Comparison of ENCODE assay signal across 23 cellular contexts in the genomic region with DNA sequence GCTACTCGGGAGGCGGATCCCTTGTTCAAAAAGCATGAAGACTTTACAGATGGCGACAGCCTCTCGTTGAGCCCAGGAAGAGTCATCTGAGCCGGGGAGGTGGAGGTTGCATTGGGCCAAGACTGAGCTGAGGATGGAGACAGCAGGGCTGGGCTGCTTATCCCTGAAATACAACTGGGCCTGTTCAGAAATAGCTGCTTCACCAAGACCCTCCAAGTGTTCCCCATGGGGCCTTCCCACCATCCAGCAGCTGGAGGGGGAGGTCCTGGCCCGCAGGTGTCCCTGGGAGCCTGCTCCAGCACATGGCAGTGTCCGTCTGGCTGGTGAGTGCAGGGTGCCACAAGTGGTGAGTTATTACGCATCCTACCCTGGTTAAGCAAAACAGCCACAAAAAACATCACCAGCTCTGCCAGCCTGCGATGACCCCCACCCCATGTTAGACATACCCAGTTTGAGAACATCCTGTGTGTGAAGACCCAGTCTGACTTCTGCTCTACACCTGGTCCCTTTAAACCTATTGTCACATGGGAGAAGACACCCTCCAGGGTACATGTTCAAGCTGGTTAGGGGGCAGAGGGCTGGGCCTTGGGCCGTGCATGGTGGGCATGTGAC.
DNase-seq lines count a peak whose midpoint lies in the region; ATAC-seq and TF ChIP-seq lines count a peak whose summit lies in the region.
"Had no signal": no experiment of that assay in that cellular context is flagged by ENCODE, and none has a peak within 500 bp of the region (broad histone marks: within the 10 kb centered on the region; RNA-seq: fewer than 3 reads in every experiment).

No MANE protein-coding gene starts in this region.

- 79 to 88% methylated on average over 8 to 9 of the region's 10 CpGs for WGBS in tibial nerve, 2 donors

- H3K27me3 ChIP-seq in BLaER1 (no peaks in the 10 kb centered on the region), tibial nerve (no peaks in the 10 kb centered on the region)

- H3K4me3 ChIP-seq in BLaER1 (no peak overlapping the region), coronary artery (no peak overlapping the region), tibial nerve (no peak overlapping the region)
- H3K4me3 ChIP-seq: HAP-1, prostate gland, thoracic aorta had no signal

- ATAC-seq in HG02678 (IDR thresholded peaks at IDR 0.05; ENCODE audit: unreplicated experiment): no peak
- ATAC-seq: activated T-cell treated with anti-CD3 and anti-CD28 coated beads, Interleukin-2, amount 50 U/mL, for 4 hours had no signal

- H4K20me1 ChIP-seq in BLaER1: no peaks in the 10 kb centered on the region

- H3K9me3 Mint-ChIP-seq in osteocyte (ENCODE audit: unreplicated experiment): no peaks in the 10 kb centered on the region
- H3K9me3 Mint-ChIP-seq: activated CD4-positive, alpha-beta T cell treated with anti-CD3 and anti-CD28 coated beads, Interleukin-2, amount 10 ng/mL, durations not matched to agents 7 days and 5 days; activated T-cell treated with anti-CD3 and anti-CD28 coated beads, Interleukin-2, amount 50 U/mL, for 4 hours; neural crest cell had no signal

- no peaks in the 10 kb centered on the region for H3K36me3 Mint-ChIP-seq in osteocyte (ENCODE audit: unreplicated experiment)
- H3K36me3 Mint-ChIP-seq: brain, IgD-negative memory B cell had no signal

- TF ChIP-seq POLR2A in tibial nerve (IDR thresholded peaks at IDR 0.05): no peak

- H3K4me3 Mint-ChIP-seq in osteocyte (ENCODE audit: unreplicated experiment): no peak overlapping the region
- H3K4me3 Mint-ChIP-seq: activated CD4-positive, alpha-beta T cell treated with anti-CD3 and anti-CD28 coated beads, Interleukin-2, amount 10 ng/mL, durations not matched to agents 7 days and 5 days; activated T-cell treated with anti-CD3 and anti-CD28 coated beads, Interleukin-2, amount 50 U/mL, for 4 hours; IgD-negative memory B cell; neural crest cell had no signal

- H3K27me3 Mint-ChIP-seq in osteocyte (ENCODE audit: unreplicated experiment): peaks cover 16% of the 10 kb centered on the region

- peak; percentile 17 for DNase-seq in NAMALWA (ENCODE audit: low spot score)
- peak; percentile 69 for DNase-seq in coronary artery (ENCODE audit: low spot score)
- DNase-seq in osteocyte (ENCODE audit: extremely low spot score, unreplicated experiment): no peak
- DNase-seq in amygdala (lab: John Stamatoyannopoulos, UW): no peak
- DNase-seq in HCEC 1CT: no peak
- DNase-seq in tibial nerve (ENCODE audit: low spot score in 2 of 2): no peak
- DNase-seq: activated CD4-positive, alpha-beta T cell treated with anti-CD3 and anti-CD28 coated beads, Interleukin-2, amount 10 ng/mL, durations not matched to agents 7 days and 5 days; activated naive CD4-positive, alpha-beta T cell; activated T-cell treated with anti-CD3 and anti-CD28 coated beads, Interleukin-2, amount 50 U/mL, for 4 hours; effector CD4-positive, alpha-beta T cell; GDM1; NCI-H1105; NCI-H526; stimulated activated naive CD4-positive, alpha-beta T cell treated with Interleukin-2 at 50 U/mL for 16 hours had no signal

- peak overlapping the region; percentile 80 for H3K4me2 ChIP-seq in BLaER1

- H3K9me3 ChIP-seq in BLaER1: no peaks in the 10 kb centered on the region
- H3K9me3 ChIP-seq in tibial nerve: no peaks in the 10 kb centered on the region
- H3K9me3 ChIP-seq: HAP-1, prostate gland, thoracic aorta had no signal

- H3K27ac ChIP-seq in BLaER1 (peak overlapping the region; percentile 41; the same call in 1 of the 2 replicates), coronary artery (no peak overlapping the region), tibial nerve (no peak overlapping the region)
- H3K27ac ChIP-seq: epithelial cell of prostate, thoracic aorta had no signal

- H3K27ac Mint-ChIP-seq in osteocyte (ENCODE audit: unreplicated experiment): peak overlapping the region; percentile 60
- H3K27ac Mint-ChIP-seq: activated CD4-positive, alpha-beta T cell treated with anti-CD3 and anti-CD28 coated beads, Interleukin-2, amount 10 ng/mL, durations not matched to agents 7 days and 5 days; IgD-negative memory B cell had no signal

- TF ChIP-seq CTCF in coronary artery (IDR thresholded peaks at IDR 0.05): no peak
- TF ChIP-seq CTCF in osteocyte (IDR thresholded peaks at IDR 0.05): no peak
- no peak for TF ChIP-seq CTCF in tibial nerve (IDR thresholded peaks at IDR 0.05)

- TF ChIP-seq EP300 in tibial nerve (IDR thresholded peaks at IDR 0.05): no peak

- no peaks in the 10 kb centered on the region for H3K36me3 ChIP-seq in BLaER1
- no peaks in the 10 kb centered on the region for H3K36me3 ChIP-seq in tibial nerve
- H3K36me3 ChIP-seq: HAP-1, prostate gland, thoracic aorta had no signal

- peaks cover 29% of the 10 kb centered on the region for H3K4me1 Mint-ChIP-seq in osteocyte (ENCODE audit: unreplicated experiment)
- H3K4me1 Mint-ChIP-seq: activated CD4-positive, alpha-beta T cell treated with anti-CD3 and anti-CD28 coated beads, Interleukin-2, amount 10 ng/mL, durations not matched to agents 7 days and 5 days; IgD-negative memory B cell had no signal

- H3K9ac ChIP-seq in BLaER1: peak overlapping the region; percentile 8; the same call in 1 of the 2 replicates

- H3K4me1 ChIP-seq in BLaER1 (peaks cover 60% of the 10 kb centered on the region), tibial nerve (peaks cover 0 to 5% (median 0%) of the 10 kb centered on the region in 4 donors)
- H3K4me1 ChIP-seq: HAP-1 had no signal

Comparison
In these comparisons a context has a peak if more than half of its experiments do, and no peak if none do; other contexts are left out.
1. DNase-seq: peak in NAMALWA (single experiment) and coronary artery (single experiment); none in osteocyte (single experiment), amygdala (0 of 56), HCEC 1CT (single experiment) and tibial nerve (0 of 2).